23 cellular contexts compared by ENCODE assay signal in the genomic region with DNA sequence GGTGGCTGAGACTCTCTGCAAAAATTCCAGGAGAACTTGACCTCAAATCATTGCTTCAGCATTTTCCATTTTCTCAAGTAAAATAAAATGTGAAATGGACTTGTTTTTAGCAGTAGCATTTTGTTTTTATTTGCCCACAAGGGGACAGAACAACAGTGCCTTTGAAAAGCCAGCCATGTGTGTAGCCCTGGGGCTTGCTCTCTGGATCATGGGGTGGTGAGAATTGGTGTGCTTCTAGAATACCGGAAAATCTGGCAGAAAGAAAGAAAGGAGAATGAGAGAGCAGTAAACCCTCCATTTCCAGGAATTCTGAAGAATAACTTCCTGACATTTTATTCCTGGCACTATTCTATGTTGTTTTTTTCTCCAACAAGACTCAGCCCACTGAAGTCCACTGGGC.
"Had no signal": no experiment of that assay in that cellular context is flagged by ENCODE, and none has a peak within 500 bp of the region (broad histone marks: within the 10 kb centered on the region; RNA-seq: fewer than 3 reads in every experiment).

No MANE protein-coding gene starts in this region.

- H3K27me3 ChIP-seq: esophagus squamous epithelium, neutrophil, pancreas, right lobe of liver, testis, tibial nerve, upper lobe of left lung had no signal

- H3K4me3 ChIP-seq: coronary artery, esophagus squamous epithelium, lower lobe of right lung, mucosa of descending colon, pancreas, right lobe of liver, testis, tibial nerve, upper lobe of left lung had no signal

- H3K36me3 ChIP-seq: esophagus squamous epithelium, lower lobe of right lung, neutrophil, pancreas, right lobe of liver, tibial nerve, upper lobe of left lung had no signal

- H3K4me1 ChIP-seq: esophagus squamous epithelium, lower lobe of right lung, pancreas, right lobe of liver, testis, upper lobe of left lung had no signal

- H3K9me3 ChIP-seq: neutrophil, right lobe of liver, testis had no signal

- DNase-seq: dermis blood vessel endothelial cell; effector memory CD4-positive, alpha-beta T cell; esophagus squamous epithelium; hypothalamus; immature natural killer cell; left ventricle myocardium superior; lower lobe of right lung; mucosa of descending colon; naive B cell; pancreas; right lobe of liver; stimulated activated CD4-positive, alpha-beta T cell treated with anti-CD3 and anti-CD28 coated beads, Interleukin-2, amount 100 ng/mL, for 24 hours; stimulated activated CD4-positive, alpha-beta T cell treated with anti-CD3 and anti-CD28 coated beads, Interleukin-4, amount 100 ng/mL, for 24 hours; stimulated activated naive CD8-positive, alpha-beta T cell treated with anti-CD3 and anti-CD28 coated beads, Interleukin-15, Interleukin-2, amounts not matched to agents 100 U/mL and 50 U/mL, for 24 hours; substantia nigra; testis; upper lobe of left lung had no signal

- FAIRE-seq: endothelial cell of umbilical vein, frontal cortex, keratinocyte, pancreas had no signal

- H3K27ac ChIP-seq: coronary artery, esophagus squamous epithelium, lower lobe of right lung, neutrophil, pancreas, right lobe of liver, testis, tibial nerve, upper lobe of left lung had no signal
